ENCODE assay signal across 22 cellular contexts in the genomic region with DNA sequence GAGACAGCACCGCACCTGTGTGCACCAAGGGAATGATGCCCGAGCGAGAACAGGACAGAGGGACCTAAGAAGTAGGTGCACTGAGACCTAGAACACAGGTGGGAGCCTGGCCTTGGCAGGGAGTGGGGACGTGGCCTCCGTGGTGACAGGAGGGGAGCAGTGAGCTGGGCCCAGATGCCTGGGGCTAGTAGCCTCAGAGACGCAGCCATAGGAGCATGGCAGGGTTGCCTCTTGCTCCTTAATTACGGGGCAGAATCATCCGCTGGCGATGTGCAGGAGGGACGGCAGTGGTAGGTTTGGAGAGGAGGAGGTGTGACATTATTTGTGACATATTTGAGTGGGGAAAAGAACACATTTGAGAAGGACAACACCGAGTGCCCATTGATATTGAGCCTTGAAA.
"Had no signal": no experiment of that assay in that cellular context is flagged by ENCODE, and none has a peak within 500 bp of the region (broad histone marks: within the 10 kb centered on the region; RNA-seq: fewer than 3 reads in every experiment).

No MANE protein-coding gene starts in this region.

- H2AFZ ChIP-seq: parathyroid adenoma had no signal

- H3K27me3 ChIP-seq: breast epithelium, gastroesophageal sphincter, testis had no signal

- H3K27ac Mint-ChIP-seq: activated CD4-positive, alpha-beta T cell treated with anti-CD3 and anti-CD28 coated beads for 36 hours; activated naive CD8-positive, alpha-beta T cell treated with anti-CD3 and anti-CD28 coated beads for 36 hours; mesothelial cell of epicardium; naive thymus-derived CD8-positive, alpha-beta T cell had no signal

- H3K4me3 ChIP-seq: breast epithelium, coronary artery, gastroesophageal sphincter, heart left ventricle, testis had no signal

- H3K4me1 ChIP-seq: breast epithelium, gastroesophageal sphincter, heart left ventricle, parathyroid adenoma, testis had no signal

- H3K36me3 ChIP-seq: breast epithelium, gastroesophageal sphincter, heart left ventricle, neutrophil had no signal

- H3K27me3 Mint-ChIP-seq: activated CD4-positive, alpha-beta T cell treated with anti-CD3 and anti-CD28 coated beads for 36 hours; activated naive CD8-positive, alpha-beta T cell treated with anti-CD3 and anti-CD28 coated beads for 36 hours; naive thymus-derived CD8-positive, alpha-beta T cell had no signal

- ATAC-seq: activated CD4-positive, alpha-beta T cell treated with anti-CD3 and anti-CD28 coated beads for 36 hours; gastroesophageal sphincter; heart left ventricle; left lobe of liver; naive thymus-derived CD8-positive, alpha-beta T cell had no signal

- H3K9me3 ChIP-seq: testis had no signal

- H3K36me3 Mint-ChIP-seq: activated naive CD8-positive, alpha-beta T cell treated with anti-CD3 and anti-CD28 coated beads for 36 hours; mesothelial cell of epicardium had no signal

- H3K27ac ChIP-seq: breast epithelium, coronary artery, epithelial cell of prostate, gastroesophageal sphincter, heart left ventricle, neutrophil, parathyroid adenoma, testis had no signal

- H3K4me1 Mint-ChIP-seq: activated CD4-positive, alpha-beta T cell treated with anti-CD3 and anti-CD28 coated beads for 36 hours; activated naive CD8-positive, alpha-beta T cell treated with anti-CD3 and anti-CD28 coated beads for 36 hours; mesothelial cell of epicardium; naive thymus-derived CD8-positive, alpha-beta T cell had no signal

- H3K9ac ChIP-seq: parathyroid adenoma had no signal

- H3K4me3 Mint-ChIP-seq: activated CD4-positive, alpha-beta T cell treated with anti-CD3 and anti-CD28 coated beads for 36 hours; activated naive CD8-positive, alpha-beta T cell treated with anti-CD3 and anti-CD28 coated beads for 36 hours; mesothelial cell of epicardium; naive thymus-derived CD8-positive, alpha-beta T cell had no signal

- DNase-seq: activated CD4-positive, alpha-beta T cell treated with anti-CD3 and anti-CD28 coated beads for 36 hours; activated CD4-positive, alpha-beta T cell treated with anti-CD3 and anti-CD28 coated beads, Interleukin-2, amount 50 U/mL, for 4 hours; activated CD8-positive, alpha-beta memory T cell treated with anti-CD3 and anti-CD28 coated beads for 24 hours; activated naive CD4-positive, alpha-beta T cell treated with Interleukin-2 at 50 U/mL for 16 hours; activated naive CD8-positive, alpha-beta T cell treated with anti-CD3 and anti-CD28 coated beads for 36 hours; activated T-cell treated with anti-CD3 and anti-CD28 coated beads, Interleukin-2, amount 50 U/mL, for 48 hours; mammary epithelial cell; stimulated activated CD4-positive, alpha-beta T cell treated with anti-CD3 and anti-CD28 coated beads, Interleukin-4, amount 100 ng/mL, for 1 hour; stimulated activated naive CD4-positive, alpha-beta T cell; T-helper 9 cell; testis; trophoblast cell had no signal
